27 cellular contexts compared by ENCODE assay signal in the genomic region with DNA sequence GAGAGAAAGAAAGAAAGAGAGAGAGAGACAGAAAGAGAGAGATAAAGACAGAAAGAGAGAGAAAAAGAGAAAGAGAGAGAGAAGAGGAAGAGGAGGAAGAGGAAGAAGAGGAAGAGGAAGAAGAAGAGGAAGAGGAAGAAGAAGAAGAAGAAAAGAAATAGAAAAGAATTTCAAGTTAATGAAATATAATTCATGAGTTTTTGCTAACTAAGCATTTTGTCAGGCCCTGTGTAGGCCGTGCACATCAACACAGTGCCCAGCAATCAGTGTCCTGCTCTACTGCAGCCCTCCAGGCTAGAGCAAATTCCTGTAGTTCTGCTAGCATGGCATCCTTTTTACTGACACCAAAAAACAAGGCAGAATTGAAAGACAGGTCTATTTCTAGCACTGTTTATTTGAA.
"Had no signal": no experiment of that assay in that cellular context is flagged by ENCODE, and none has a peak within 500 bp of the region (broad histone marks: within the 10 kb centered on the region; RNA-seq: fewer than 3 reads in every experiment).

No MANE protein-coding gene starts in this region.

- H3K27ac ChIP-seq: esophagus squamous epithelium, gastroesophageal sphincter, parathyroid adenoma, psoas muscle, spleen, thoracic aorta, transverse colon had no signal

- H3K27me3 ChIP-seq: esophagus squamous epithelium, gastroesophageal sphincter, spleen, transverse colon had no signal

- ATAC-seq: effector memory CD8-positive, alpha-beta T cell; gastroesophageal sphincter; left cardiac atrium; left ventricle myocardium superior; natural killer cell treated with Interleukin-12 subunit alpha and Interleukin-12 subunit beta and Interleukin-15 and Interleukin-18, amount 100 ng/mL, for 72 hours; psoas muscle; sciatic nerve; stimulated activated naive B cell treated with anti-CD40 and anti-IgM and Interleukin-4, amounts not matched to agents 10 μg/mL and 1 μg/mL and 100 μg/mL, for 72 hours; stimulated activated naive CD8-positive, alpha-beta T cell treated with anti-CD3 and anti-CD28 coated beads, Interleukin-15, amount 100 ng/mL, for 72 hours had no signal

- H3K27ac Mint-ChIP-seq: dendritic cell treated with granulocyte-macrophage colony-stimulating factor and Interleukin-4, amounts not matched to agents 40 ng/mL and 50 ng/mL, for 4 days; effector memory CD8-positive, alpha-beta T cell; natural killer cell treated with Interleukin-12 subunit alpha and Interleukin-12 subunit beta and Interleukin-15 and Interleukin-18, amount 100 ng/mL, for 72 hours; stimulated activated naive CD8-positive, alpha-beta T cell treated with anti-CD3 and anti-CD28 coated beads, Interleukin-15, amount 100 ng/mL, for 72 hours had no signal

- FAIRE-seq: colon had no signal

- H3K4me3 Mint-ChIP-seq: dendritic cell treated with granulocyte-macrophage colony-stimulating factor and Interleukin-4, amounts not matched to agents 40 ng/mL and 50 ng/mL, for 4 days; effector memory CD8-positive, alpha-beta T cell; natural killer cell treated with Interleukin-12 subunit alpha and Interleukin-12 subunit beta and Interleukin-15 and Interleukin-18, amount 100 ng/mL, for 72 hours; stimulated activated naive B cell treated with anti-CD40 and anti-IgM and Interleukin-4, amounts not matched to agents 10 μg/mL and 1 μg/mL and 100 μg/mL, for 72 hours; stimulated activated naive CD8-positive, alpha-beta T cell treated with anti-CD3 and anti-CD28 coated beads, Interleukin-15, amount 100 ng/mL, for 72 hours had no signal

- H3K9me3 ChIP-seq: esophagus squamous epithelium, gastroesophageal sphincter, psoas muscle, spleen, thoracic aorta, transverse colon had no signal

- H3K9ac ChIP-seq: parathyroid adenoma had no signal

- H3K27me3 Mint-ChIP-seq: effector memory CD8-positive, alpha-beta T cell; natural killer cell treated with Interleukin-12 subunit alpha and Interleukin-12 subunit beta and Interleukin-15 and Interleukin-18, amount 100 ng/mL, for 72 hours; stimulated activated naive B cell treated with anti-CD40 and anti-IgM and Interleukin-4, amounts not matched to agents 10 μg/mL and 1 μg/mL and 100 μg/mL, for 72 hours; stimulated activated naive CD8-positive, alpha-beta T cell treated with anti-CD3 and anti-CD28 coated beads, Interleukin-15, amount 100 ng/mL, for 72 hours had no signal

- H3K4me1 ChIP-seq: parathyroid adenoma, spleen had no signal

- H3K79me2 ChIP-seq: parathyroid adenoma had no signal

- DNase-seq: effector memory CD8-positive, alpha-beta T cell; esophagus squamous epithelium; foreskin fibroblast; glutamatergic neuron; islet precursor cell; left cardiac atrium; left ventricle myocardium superior; mesenchymal stem cell; midbrain; psoas muscle; retina; spleen; stimulated activated CD4-positive, alpha-beta T cell treated with anti-CD3 and anti-CD28 coated beads, Interleukin-15, amount 100 ng/mL, for 24 hours; stimulated activated CD4-positive, alpha-beta T cell treated with anti-CD3 and anti-CD28 coated beads, Interleukin-1b, Interleukin-23, amount 100 ng/mL, for 48 hours; stimulated activated CD4-positive, alpha-beta T cell treated with anti-CD3 and anti-CD28 coated beads, Interleukin-4, amount 100 ng/mL, for 24 hours; stimulated activated naive B cell treated with anti-CD40 and anti-IgM and Interleukin-4, amounts not matched to agents 10 μg/mL and 1 μg/mL and 100 μg/mL, for 72 hours; stimulated activated naive CD8-positive, alpha-beta T cell treated with anti-CD3 and anti-CD28 coated beads, Interleukin-15, amount 100 ng/mL, for 72 hours; substantia nigra; transverse colon had no signal

- H2AFZ ChIP-seq: parathyroid adenoma had no signal

- H3K36me3 Mint-ChIP-seq: natural killer cell treated with Interleukin-12 subunit alpha and Interleukin-12 subunit beta and Interleukin-15 and Interleukin-18, amount 100 ng/mL, for 72 hours had no signal

- H3K4me3 ChIP-seq: esophagus squamous epithelium, gastroesophageal sphincter, lung, psoas muscle, spleen, thoracic aorta, transverse colon had no signal

- H3K9me3 Mint-ChIP-seq: dendritic cell treated with granulocyte-macrophage colony-stimulating factor and Interleukin-4, amounts not matched to agents 40 ng/mL and 50 ng/mL, for 4 days; effector memory CD8-positive, alpha-beta T cell; natural killer cell treated with Interleukin-12 subunit alpha and Interleukin-12 subunit beta and Interleukin-15 and Interleukin-18, amount 100 ng/mL, for 72 hours; stimulated activated naive B cell treated with anti-CD40 and anti-IgM and Interleukin-4, amounts not matched to agents 10 μg/mL and 1 μg/mL and 100 μg/mL, for 72 hours; stimulated activated naive CD8-positive, alpha-beta T cell treated with anti-CD3 and anti-CD28 coated beads, Interleukin-15, amount 100 ng/mL, for 72 hours had no signal
